In the genomic region with DNA sequence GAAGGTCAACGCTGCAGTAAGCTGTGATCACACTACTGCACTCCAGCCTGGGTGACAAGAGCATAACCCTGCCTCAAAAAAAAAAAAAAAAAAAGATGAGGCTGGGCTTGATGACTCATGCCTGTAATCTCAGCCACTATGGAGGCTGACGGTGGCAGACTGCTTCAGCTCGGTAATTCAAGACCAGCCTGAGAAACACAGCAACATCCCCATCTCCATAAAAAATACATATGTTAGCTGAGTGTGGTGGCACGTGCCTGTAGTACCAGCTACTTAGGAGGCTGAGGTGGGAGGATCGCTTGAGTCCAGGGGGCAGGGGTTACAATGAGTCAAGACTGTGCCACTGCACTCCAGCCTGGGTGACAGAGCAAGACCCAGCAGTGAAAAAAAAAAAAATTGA, we compare ENCODE assay signal across 9 cellular contexts. TPM values are rescaled to one million over a fixed set of nuclear protein-coding genes. Genes with fewer than 3 reads are reported as not detected.
A peak's percentile ranks its signal among the peaks of the same experiment; 100 is the strongest.
DNase-seq lines count a peak whose midpoint lies in the region; ATAC-seq and TF ChIP-seq lines count a peak whose summit lies in the region.
"Had no signal": no experiment of that assay in that cellular context is flagged by ENCODE, and none has a peak within 500 bp of the region (broad histone marks: within the 10 kb centered on the region; RNA-seq: fewer than 3 reads in every experiment).

No MANE protein-coding gene starts in this region.

- ATAC-seq in mucosa of descending colon (peak; percentile 31), GM21723 (IDR thresholded peaks at IDR 0.05; ENCODE audit: unreplicated experiment) (no peak), GM18519 (IDR thresholded peaks at IDR 0.05; ENCODE audit: low FRiP score, unreplicated experiment) (no peak)

- H3K9me3 ChIP-seq in adipocyte (ENCODE audit: control insufficient read depth, low read length) (no peaks in the 10 kb centered on the region), mucosa of descending colon (no peaks in the 10 kb centered on the region)

- intact Hi-C loops in mucosa of descending colon (cut with DNase I, micrococcal nuclease), result no loop called here

- peaks cover 11% of the 10 kb centered on the region for H3K4me1 ChIP-seq in adipocyte (ENCODE audit: control insufficient read depth, insufficient read depth, low read length)
- H3K4me1 ChIP-seq in mucosa of descending colon (ENCODE audit: low read depth), result no peaks in the 10 kb centered on the region

- H3K27me3 ChIP-seq in adipocyte (replicated peaks; ENCODE audit: control insufficient read depth, insufficient read depth, low read length), result no peaks in the 10 kb centered on the region

- peaks cover 16% of the 10 kb centered on the region for H3K36me3 ChIP-seq in adipocyte (ENCODE audit: control insufficient read depth, insufficient read depth, low read length, severe bottlenecking)
- no peaks in the 10 kb centered on the region for H3K36me3 ChIP-seq in mucosa of descending colon (ENCODE audit: low read depth)

- DNase-seq in EH (ENCODE audit: low read depth), result peak; percentile 77
- DNase-seq in NCI-H69 (lab: John Stamatoyannopoulos, UW), result peak; percentile 8
- peak; percentile 28 for DNase-seq in adipocyte (ENCODE audit: low read depth)
- DNase-seq in mucosa of descending colon, result no peak
- DNase-seq in NCI-H1105 (lab: John Stamatoyannopoulos, UW), result no peak
- DNase-seq in mesenteric fat pad (ENCODE audit: low spot score), result no peak
- DNase-seq: NCI-H1694 had no signal

- H3K9ac ChIP-seq in adipocyte (ENCODE audit: low read length), result no peak overlapping the region

- H3K4me3 ChIP-seq in adipocyte (ENCODE audit: low read length) (no peak overlapping the region), mucosa of descending colon (no peak overlapping the region)

- TF ChIP-seq CTCF in mucosa of descending colon (IDR thresholded peaks at IDR 0.05), result no peak

RNA-seq across cellular contexts. Expression of gene GXYLT1, which starts 50.4 kb away (rescaled TPM):
- 1 to 10 TPM; 7.4 to 8.8 (median 8.5) TPM for total RNA-seq in mucosa of descending colon
- 12.1 TPM for total RNA-seq in mesenteric fat pad

Comparison
In these comparisons a context has a peak if more than half of its experiments do, and no peak if none do; other contexts are left out.
1. DNase-seq: peak in EH (single experiment), NCI-H69 (single experiment) and adipocyte (single experiment); none in mucosa of descending colon (0 of 3), NCI-H1105 (single experiment) and mesenteric fat pad (single experiment).